Comparison of ENCODE assay signal across 21 cellular contexts in genomic region chr12:2672863-2673262, GRCh38.
"Had no signal": no experiment of that assay in that cellular context is flagged by ENCODE, and none has a peak within 500 bp of the region (broad histone marks: within the 10 kb centered on the region; RNA-seq: fewer than 3 reads in every experiment).

No MANE protein-coding gene starts in this region.

- H3K9me3 Mint-ChIP-seq: IgD-negative memory B cell had no signal

- H3K4me3 ChIP-seq: K562, SJSA1 had no signal

- DNase-seq: Kasumi-1, MM.1S, NCI-H1092 treated with DMSO at 0.1 percent for 48 hours, NCI-H1436, NCI-H187, NCI-H2029, NCI-H2081 treated with DMSO at 0.1 percent for 48 hours, NCI-H2171, NCI-H226, NCI-H446, NCI-H510A, NCI-H524 treated with DMSO at 0.1 percent for 48 hours, NCI-H69, NCI-H774, Right ventricle myocardium superior, RPMI8226, SIG-M5 had no signal

- H3K9me3 ChIP-seq: SJSA1 had no signal

- H3K36me3 Mint-ChIP-seq: IgD-negative memory B cell had no signal

- H3K4me1 Mint-ChIP-seq: IgD-negative memory B cell had no signal

- H3K4me1 ChIP-seq: SJSA1 had no signal

- H3K27ac ChIP-seq: KMS-11, SJSA1 had no signal

- ATAC-seq: K562 had no signal

- H3K27me3 Mint-ChIP-seq: IgD-negative memory B cell had no signal

- H3K27ac Mint-ChIP-seq: IgD-negative memory B cell had no signal

- H3K4me3 Mint-ChIP-seq: IgD-negative memory B cell had no signal

- H3K27me3 ChIP-seq: SJSA1 had no signal
